Comparison of ENCODE assay signal across 8 cellular contexts in genomic region chrX:56994375-56995270, GRCh38. TPM values are rescaled to one million over a fixed set of nuclear protein-coding genes. Genes with fewer than 3 reads are reported as not detected.
DNase-seq lines count a peak whose midpoint lies in the region; ATAC-seq and TF ChIP-seq lines count a peak whose summit lies in the region.

No MANE protein-coding gene starts in this region.

- no peaks in the 10 kb centered on the region for H3K79me2 ChIP-seq in mammary epithelial cell (ENCODE audit: insufficient read depth, low read length)

- H3K9ac ChIP-seq in mammary epithelial cell (ENCODE audit: insufficient read depth, low read length) (peak overlapping the region; percentile 43), liver (ENCODE audit: low read depth in 1 of 2, low read length in 2 of 2) (peak overlapping the region; percentile 20 to 54)

- peak overlapping the region; percentile 82 for H3K4me2 ChIP-seq in mammary epithelial cell (ENCODE audit: insufficient read depth, low read depth, low read length)

- dilution Hi-C loops in mammary epithelial cell (cut with HindIII; ENCODE audit: low sequenced_read_pairs): loop anchor here (25.0 kb wide), 1 partner anchor 182 kb away; no protein-coding TSS in a partner anchor

- in situ Hi-C loops in mammary epithelial cell (cut with MboI; ENCODE audit: low sequenced_read_pairs in 2 of 2): loop anchor here in 1 of 2 donors (25.0 kb wide), 1 partner anchor 182 kb away; no protein-coding TSS in a partner anchor

- POLR2A ChIA-PET in CD4-positive, alpha-beta T cell (lab: Charles Lee): interaction anchor here (0.9 to 2.8 kb wide), 6 partner anchors 8 to 292 kb away, joined by 3 to 7 read pairs (median 4); partner anchors contain the start of genes FAAH2 and SPIN2B

- H3K36me3 Mint-ChIP-seq in CD4-positive, alpha-beta T cell (ENCODE audit: low read depth): peaks cover 27% of the 10 kb centered on the region

- WGBS in mammary epithelial cell (ENCODE audit: low coverage, missing lambda C conversion rate): 29% methylated on average over 15 of the region's 26 CpGs
- WGBS in liver: 15% methylated on average over 26 of the region's 26 CpGs
- WGBS in suprapubic skin: 59% methylated on average over 26 of the region's 26 CpGs

- TF ChIP-seq POLR2A in suprapubic skin (IDR thresholded peaks at IDR 0.05): no peak

- peak overlapping the region; percentile 89 for H2AFZ ChIP-seq in mammary epithelial cell (ENCODE audit: low read depth, low read length)

- H3K9me3 Mint-ChIP-seq in CD4-positive, alpha-beta T cell: no peaks in the 10 kb centered on the region

- H3K4me3 ChIP-seq in mammary epithelial cell (replicated peaks in 1 of 3; ENCODE audit: insufficient read depth in 1 of 3, low read depth in 2 of 3, low read length in 3 of 3) (peak overlapping the region; percentile 63 to 65 (median 64)), liver (ENCODE audit: low read depth in 1 of 3, low read length in 3 of 3) (peak overlapping the region; percentile 62 to 91 (median 85)), suprapubic skin (peak overlapping the region; percentile 62)

- no peaks in the 10 kb centered on the region for H3K4me1 ChIP-seq in mammary epithelial cell (ENCODE audit: insufficient read depth, low read length)
- H3K4me1 ChIP-seq in liver (ENCODE audit: control insufficient read depth in 4 of 4, insufficient read depth in 4 of 4, low read length in 3 of 4): peaks cover 0 to 21% (median 12%) of the 10 kb centered on the region in 4 donors
- H3K4me1 ChIP-seq in suprapubic skin: peaks cover 6% of the 10 kb centered on the region

- peak in 1 of 10 experiments; percentile 0 for DNase-seq in CD4-positive, alpha-beta T cell
- DNase-seq in mammary epithelial cell (no peak), suprapubic skin (ENCODE audit: low spot score in 2 of 2) (no peak), GOT3 (lab: John Stamatoyannopoulos, UW) (no peak), cortex of kidney (lab: John Stamatoyannopoulos, UW) (no peak)

- TF ChIP-seq EP300 in suprapubic skin (IDR thresholded peaks at IDR 0.05): no peak

- peak; percentile 24 for ATAC-seq in CD4-positive, alpha-beta T cell (ENCODE audit: poor library complexity)
- ATAC-seq in HG03066 (IDR thresholded peaks at IDR 0.05; ENCODE audit: low read depth, unreplicated experiment): peak; percentile 25
- ATAC-seq in HG02678 (IDR thresholded peaks at IDR 0.05; ENCODE audit: unreplicated experiment): no peak

- CTCF ChIA-PET in CD4-positive, alpha-beta T cell (lab: Charles Lee): no interaction called here
- CTCF ChIA-PET in mammary epithelial cell (lab: Charles Lee; ENCODE audit: low non-redundant PET): no interaction called here

- TSS peak; percentile 20 for BruUV-seq in mammary epithelial cell (replicated peaks; lab: Mats Ljungman, UMichigan)

- H3K4me3 Mint-ChIP-seq in CD4-positive, alpha-beta T cell: peak overlapping the region; percentile 98

- H3K36me3 ChIP-seq in mammary epithelial cell (ENCODE audit: insufficient read depth, low read length): no peaks in the 10 kb centered on the region
- H3K36me3 ChIP-seq in liver (ENCODE audit: control insufficient read depth in 4 of 4, insufficient read depth in 3 of 4, low read depth in 1 of 4, low read length in 3 of 4): peaks cover 0 to 5% (median 2%) of the 10 kb centered on the region in 4 donors
- H3K36me3 ChIP-seq in suprapubic skin: no peaks in the 10 kb centered on the region

- H3K27ac Mint-ChIP-seq in CD4-positive, alpha-beta T cell: peak overlapping the region; percentile 96

- no peaks in the 10 kb centered on the region for H4K20me1 ChIP-seq in mammary epithelial cell (ENCODE audit: insufficient read depth, low read length)

- TF ChIP-seq RAD21 in liver (IDR thresholded peaks at IDR 0.05): no peak

- no peaks in the 10 kb centered on the region for H3K27me3 Mint-ChIP-seq in CD4-positive, alpha-beta T cell

- H3K9me3 ChIP-seq in CD4-positive, alpha-beta T cell (ENCODE audit: control insufficient read depth, low read length): no peaks in the 10 kb centered on the region
- H3K9me3 ChIP-seq in mammary epithelial cell (replicated peaks; ENCODE audit: insufficient read depth, low read length) (no peaks in the 10 kb centered on the region), liver (ENCODE audit: control insufficient read depth in 4 of 4, low read length in 3 of 4) (no peaks in the 10 kb centered on the region), suprapubic skin (no peaks in the 10 kb centered on the region)

- peak overlapping the region; percentile 25 for H3K27ac ChIP-seq in CD4-positive, alpha-beta T cell (ENCODE audit: low read depth, low read length)
- no peak overlapping the region for H3K27ac ChIP-seq in mammary epithelial cell (ENCODE audit: insufficient read depth, low read depth, low read length)
- H3K27ac ChIP-seq in liver (ENCODE audit: low read depth in 1 of 2, low read length in 2 of 2): peak overlapping the region; percentile 70 to 73
- H3K27ac ChIP-seq in suprapubic skin: no peak overlapping the region

- no peak for TF ChIP-seq CTCF in CD4-positive, alpha-beta T cell (IDR thresholded peaks at IDR 0.05)
- TF ChIP-seq CTCF in mammary epithelial cell (conservative IDR thresholded peaks at IDR 0.05 in 1 of 2, IDR thresholded peaks at IDR 0.05 in 1 of 2; ENCODE audit: extremely low read depth in 1 of 2, insufficient read depth in 1 of 2, low read depth in 1 of 2, low read length in 2 of 2): no peak
- TF ChIP-seq CTCF in liver (IDR thresholded peaks at IDR 0.05; ENCODE audit: low read depth, low read length, missing input control): no peak
- TF ChIP-seq CTCF in suprapubic skin (IDR thresholded peaks at IDR 0.05): no peak

- no peaks in the 10 kb centered on the region for H3K27me3 ChIP-seq in CD4-positive, alpha-beta T cell (ENCODE audit: control insufficient read depth, insufficient read depth, low read length)
- H3K27me3 ChIP-seq in mammary epithelial cell (ENCODE audit: insufficient read depth, low read length) (no peaks in the 10 kb centered on the region), liver (ENCODE audit: control insufficient read depth in 4 of 4, insufficient read depth in 4 of 4, low read length in 3 of 4) (no peaks in the 10 kb centered on the region), suprapubic skin (no peaks in the 10 kb centered on the region)

- peaks cover 50% of the 10 kb centered on the region for H3K4me1 Mint-ChIP-seq in CD4-positive, alpha-beta T cell (ENCODE audit: low read depth)

- intact Hi-C loops in CD4-positive, alpha-beta T cell (cut with DNase I, micrococcal nuclease): loop anchor here in 1 of 2 experiments (10.0 kb wide), 2 partner anchors 600 to 920 kb away; partner anchors contain the start of genes ZXDA and ZXDB
- intact Hi-C loops in mammary epithelial cell (cut with micrococcal nuclease): no loop called here

TF ChIP-seq in liver, 16 proteins besides CTCF, POLR2A, EP300 and RAD21 (continues in another document):
- TF ChIP-seq EGR1 (IDR thresholded peaks at IDR 0.05; ENCODE audit: low read depth in 2 of 2): no peak
- no peak for TF ChIP-seq SP1 (IDR thresholded peaks at IDR 0.05)
- no peak for TF ChIP-seq NR2F2 (IDR thresholded peaks at IDR 0.05)
- no peak for TF ChIP-seq FOXA2 (IDR thresholded peaks at IDR 0.05)
- TF ChIP-seq HNF4A (conservative IDR thresholded peaks at IDR 0.05): no peak
- no peak for TF ChIP-seq ATF3 (IDR thresholded peaks at IDR 0.05)
- TF ChIP-seq FOXA1 (IDR thresholded peaks at IDR 0.05): no peak
- no peak for TF ChIP-seq MAX (IDR thresholded peaks at IDR 0.05)
- TF ChIP-seq RXRA (IDR thresholded peaks at IDR 0.05): no peak
- TF ChIP-seq GABPA (IDR thresholded peaks at IDR 0.05 in 1 of 2, conservative IDR thresholded peaks at IDR 0.05 in 1 of 2): no peak
- no peak for TF ChIP-seq REST (IDR thresholded peaks at IDR 0.05)
- no peak for TF ChIP-seq TAF1 (conservative IDR thresholded peaks at IDR 0.05)
- no peak for TF ChIP-seq YY1 (IDR thresholded peaks at IDR 0.05)

RNA-seq across cellular contexts. Expression of gene SPIN3, which starts 0.7 kb away (rescaled TPM):
- 1 to 10 TPM; 6.8 to 8.8 TPM for total RNA-seq in CD4-positive, alpha-beta T cell
- 10 to 100 TPM; 10.3 to 15.6 TPM for total RNA-seq in mammary epithelial cell
- polyA plus RNA-seq in mammary epithelial cell: 3.1 TPM
- 6.6 TPM for polyA minus RNA-seq in mammary epithelial cell
- total RNA-seq in liver: 1 to 10 TPM; 3.1 to 9.2 TPM
- polyA plus RNA-seq in liver: 1 to 10 TPM; 2.7 to 4.2 TPM
- 1 to 10 TPM; 1.5 to 8.5 (median 5.5) TPM for total RNA-seq in suprapubic skin

Comparison
In these comparisons a context has a peak if more than half of its experiments do, and no peak if none do; other contexts are left out.
1. H3K27ac ChIP-seq: peak in CD4-positive, alpha-beta T cell (single experiment) and liver (2 of 2); none in mammary epithelial cell (single experiment) and suprapubic skin (single experiment).
2. Peak in every context shown above with its lines, with median percentiles within 50 percentile points of each other: H3K4me3 ChIP-seq.